In the genomic region with DNA sequence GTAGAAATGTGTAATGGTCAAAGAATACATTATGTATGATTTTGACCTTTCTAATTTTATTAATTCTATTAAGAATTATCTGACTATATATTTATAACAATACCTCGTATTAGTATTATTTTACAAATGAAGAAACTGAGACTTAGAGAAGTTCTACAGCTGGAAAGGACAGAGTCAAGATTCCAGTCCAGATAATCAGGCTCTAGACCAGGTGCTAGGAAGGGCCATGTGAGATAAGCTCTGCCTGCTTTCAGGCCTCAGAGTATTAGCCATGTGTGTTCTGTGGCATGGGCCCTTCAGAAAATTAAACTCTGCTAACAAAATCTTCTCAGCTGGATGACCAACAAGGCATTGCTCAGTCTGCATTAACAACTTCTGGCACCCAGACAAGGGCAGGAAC, we compare ENCODE assay signal across 21 cellular contexts.
DNase-seq lines count a peak whose midpoint lies in the region; ATAC-seq, FAIRE-seq and TF ChIP-seq lines count a peak whose summit lies in the region.
"Had no signal": no experiment of that assay in that cellular context is flagged by ENCODE, and none has a peak within 500 bp of the region (broad histone marks: within the 10 kb centered on the region; RNA-seq: fewer than 3 reads in every experiment).

No MANE protein-coding gene starts in this region.

- H3K4ac ChIP-seq in neuronal stem cell (ENCODE audit: low read length) = no peak overlapping the region

- no peaks in the 10 kb centered on the region for H3K9me3 ChIP-seq in K562 (replicated peaks; ENCODE audit: control insufficient read depth, insufficient read depth, low read depth, low read length)
- H3K9me3 ChIP-seq in neuronal stem cell (replicated peaks in 1 of 2; ENCODE audit: control insufficient read depth in 2 of 2, insufficient read depth in 1 of 2, low read depth in 1 of 2, low read length in 2 of 2) = no peaks in the 10 kb centered on the region
- peaks cover 35% of the 10 kb centered on the region for H3K9me3 ChIP-seq in endodermal cell (ENCODE audit: control insufficient read depth, low read length)
- H3K9me3 ChIP-seq: HAP-1 had no signal

- peaks cover 22% of the 10 kb centered on the region for H3K9me3 Mint-ChIP-seq in endodermal cell

- H3K79me2 ChIP-seq in K562 (ENCODE audit: control insufficient read depth, insufficient read depth, low read length) = no peaks in the 10 kb centered on the region; the same call in 2 of the 3 replicates

- H2AK5ac ChIP-seq in neuronal stem cell (ENCODE audit: low read depth, low read length) = no peak overlapping the region

- intact Hi-C loops in K562 (cut with micrococcal nuclease) = no loop called here

- H3K23ac ChIP-seq in neuronal stem cell (ENCODE audit: low read depth, low read length, poor library complexity) = no peak overlapping the region

- peaks cover 3 to 8% of the 10 kb centered on the region in 2 experiments; a peak in 2 of 5 replicates for H3K4me1 ChIP-seq in K562 (replicated peaks in 1 of 2; ENCODE audit: control insufficient read depth in 2 of 2, insufficient read depth in 2 of 2, low read length in 2 of 2)
- no peaks in the 10 kb centered on the region for H3K4me1 ChIP-seq in neuronal stem cell (ENCODE audit: control insufficient read depth in 2 of 2, insufficient read depth in 1 of 2, low read depth in 1 of 2, low read length in 2 of 2)
- no peaks in the 10 kb centered on the region for H3K4me1 ChIP-seq in endodermal cell (ENCODE audit: control insufficient read depth, insufficient read depth, low read length)

- no peaks in the 10 kb centered on the region for H3K79me1 ChIP-seq in neuronal stem cell (ENCODE audit: low read depth, low read length)

- H3K27me3 ChIP-seq in K562 (ENCODE audit: control insufficient read depth in 2 of 2, insufficient read depth in 2 of 2, low read length in 2 of 2) = no peaks in the 10 kb centered on the region
- no peaks in the 10 kb centered on the region for H3K27me3 ChIP-seq in neuronal stem cell (ENCODE audit: control insufficient read depth in 3 of 3, insufficient read depth in 3 of 3, low read depth in 1 of 3, low read length in 3 of 3)
- H3K27me3 ChIP-seq in endodermal cell (ENCODE audit: control insufficient read depth, insufficient read depth, low read length, poor library complexity, severe bottlenecking) = no peaks in the 10 kb centered on the region
- H3K27me3 ChIP-seq: BLaER1 had no signal

- H3K9me1 ChIP-seq in K562 (ENCODE audit: control insufficient read depth, insufficient read depth, low read length) = no peaks in the 10 kb centered on the region

- H3K9ac ChIP-seq in K562 (ENCODE audit: insufficient read depth in 1 of 2, low read depth in 2 of 2, low read length in 2 of 2) (peak overlapping the region in 1 of 2 experiments; percentile 64; a peak in 1 of 4 replicates), neuronal stem cell (ENCODE audit: low read depth, low read length, poor library complexity) (no peak overlapping the region), endodermal cell (ENCODE audit: extremely low read depth, low read length, poor library complexity, severe bottlenecking) (no peak overlapping the region)
- H3K9ac ChIP-seq: BLaER1, GM23248 had no signal

- no peak overlapping the region for H4K8ac ChIP-seq in neuronal stem cell (ENCODE audit: low read depth, low read length)

- no peak overlapping the region for H3K4me3 Mint-ChIP-seq in endodermal cell
- H3K4me3 Mint-ChIP-seq: CD14-positive monocyte; CD4-positive, alpha-beta memory T cell had no signal

- no peak for TF ChIP-seq CTCF in K562 (IDR thresholded peaks at IDR 0.05 in 2 of 3, conservative IDR thresholded peaks at IDR 0.05 in 1 of 3; ENCODE audit: insufficient read depth in 2 of 3, low read depth in 1 of 3, low read length in 3 of 3)
- no peak for TF ChIP-seq CTCF in endodermal cell (conservative IDR thresholded peaks at IDR 0.05)

- H3K4me3 ChIP-seq in K562 (no peak overlapping the region), neuronal stem cell (ENCODE audit: low read length in 2 of 2) (no peak overlapping the region), endodermal cell (ENCODE audit: low read length) (no peak overlapping the region)
- H3K4me3 ChIP-seq: A549, BLaER1, GM23248, HAP-1 had no signal

- H2BK5ac ChIP-seq in neuronal stem cell (ENCODE audit: low read length) = no peak overlapping the region

- H4K20me1 ChIP-seq in K562 (replicated peaks; ENCODE audit: control insufficient read depth, insufficient read depth, low read length) = no peaks in the 10 kb centered on the region
- H4K20me1 ChIP-seq: BLaER1 had no signal

- H2BK120ac ChIP-seq in neuronal stem cell (ENCODE audit: low read depth, low read length) = no peak overlapping the region

- no peaks in the 10 kb centered on the region for H3K36me3 Mint-ChIP-seq in endodermal cell (ENCODE audit: low read depth)

- CTCF ChIA-PET in K562 (lab: Yijun Ruan, JAX; ENCODE audit: low intra/inter-chr PET ratio) = no interaction called here

- no peak overlapping the region for H2AFZ ChIP-seq in K562 (ENCODE audit: low read depth, low read length)
- no peak overlapping the region for H2AFZ ChIP-seq in neuronal stem cell (ENCODE audit: low read length)
- H2AFZ ChIP-seq: GM23248 had no signal

- H2BK12ac ChIP-seq in neuronal stem cell (ENCODE audit: low read length) = no peak overlapping the region

- POLR2A ChIA-PET in K562 (lab: Yijun Ruan, JAX) = interaction anchor here (0.8 kb wide), 1 partner anchor 890 kb away, joined by 3 read pairs; no protein-coding TSS in a partner anchor

- FAIRE-seq in K562 (lab: Jason Lieb, UNC) = no peak
- FAIRE-seq: G401.6, GM12892, GM18507 had no signal

- H3K27me3 Mint-ChIP-seq in endodermal cell (ENCODE audit: insufficient read depth) = no peaks in the 10 kb centered on the region

- H3K4me2 ChIP-seq in K562 (ENCODE audit: insufficient read depth, low read length) (no peak overlapping the region), neuronal stem cell (ENCODE audit: insufficient read depth, low read length, poor library complexity, severe bottlenecking) (no peak overlapping the region)
- H3K4me2 ChIP-seq: A549, BLaER1 had no signal

- no peak for TF ChIP-seq POLR2A in K562 (conservative IDR thresholded peaks at IDR 0.05)

- no peak overlapping the region for H4K91ac ChIP-seq in neuronal stem cell (ENCODE audit: low read depth, low read length, poor library complexity)

- no TSS peak for BruUV-seq in K562 (replicated peaks; lab: Mats Ljungman, UMichigan)

- 7% methylated on average over 1 of the region's 1 CpG for WGBS in K562 (ENCODE audit: insufficient coverage, low coverage, missing lambda C conversion rate)
- no CpG with 5 or more reads among the region's 1 CpG for WGBS in neuronal stem cell (ENCODE audit: extremely low coverage in 2 of 2, insufficient read length in 2 of 2, insufficient replicate concordance in 1 of 2), 2 donors
- no CpG with 5 or more reads among the region's 1 CpG for WGBS in endodermal cell (ENCODE audit: insufficient coverage in 1 of 2, insufficient read length in 1 of 2), 2 experiments

- DNase-seq in DMS53 (lab: John Stamatoyannopoulos, UW) = peak; percentile 57
- no peak for DNase-seq in DMS53 treated with DMSO at 0.1 percent for 48 hours (lab: John Stamatoyannopoulos, UW; ENCODE audit: unreplicated experiment)
- peak; percentile 84 for DNase-seq in NCI-H146 (lab: John Stamatoyannopoulos, UW)
- DNase-seq in K562 (ENCODE audit: extremely low read depth in 1 of 4, low spot score in 3 of 4) = no peak
- DNase-seq in ureter (ENCODE audit: low spot score) = no peak
- DNase-seq in neuronal stem cell (ENCODE audit: low spot score) = no peak
- no peak for DNase-seq in endodermal cell
- DNase-seq: AML-193; CD4-positive, alpha-beta memory T cell; DND-41; GM23248; KBM-7 had no signal

- H3K4me1 Mint-ChIP-seq in endodermal cell = no peaks in the 10 kb centered on the region

- H3K36me3 ChIP-seq in K562 (ENCODE audit: control insufficient read depth, insufficient read depth, low read length) (no peaks in the 10 kb centered on the region), neuronal stem cell (replicated peaks in 1 of 2; ENCODE audit: control insufficient read depth in 2 of 2, insufficient read depth in 2 of 2, low read length in 2 of 2) (no peaks in the 10 kb centered on the region), endodermal cell (ENCODE audit: control insufficient read depth, insufficient read depth, low read length) (no peaks in the 10 kb centered on the region)
- H3K36me3 ChIP-seq: BLaER1, HAP-1 had no signal

- no peak overlapping the region for H3K14ac ChIP-seq in neuronal stem cell (ENCODE audit: low read length)

- H3K27ac ChIP-seq in K562 (ENCODE audit: extremely low read depth, low read depth, low read length) (no peak overlapping the region), neuronal stem cell (replicated peaks; ENCODE audit: low read length) (no peak overlapping the region), endodermal cell (ENCODE audit: low read depth, low read length) (no peak overlapping the region)
- H3K27ac ChIP-seq: 22Rv1, BLaER1, GM23248, HL-60 had no signal

- no peak overlapping the region for H2BK15ac ChIP-seq in neuronal stem cell (ENCODE audit: low read length)

- H3K18ac ChIP-seq in neuronal stem cell (ENCODE audit: low read length) = no peak overlapping the region

- H3K27ac Mint-ChIP-seq in endodermal cell = no peak overlapping the region
- H3K27ac Mint-ChIP-seq: CD14-positive monocyte; CD4-positive, alpha-beta memory T cell had no signal

- no peak for TF ChIP-seq RAD21 in K562 (CRISPR knock-in tag; conservative IDR thresholded peaks at IDR 0.05 in 1 of 2, IDR thresholded peaks at IDR 0.05 in 1 of 2)

- in situ Hi-C loops in K562 (cut with MboI) = no loop called here

- no peak for TF ChIP-seq EP300 in K562 (IDR thresholded peaks at IDR 0.05; ENCODE audit: low read length)

- ATAC-seq in K562 = no peak; the same call in 2 of the 3 replicates
- ATAC-seq: A549 had no signal

TF ChIP-seq in K562, 482 proteins besides CTCF, POLR2A, EP300 and RAD21 (continues in another document):
- TF ChIP-seq HOMEZ (CRISPR knock-in tag; IDR thresholded peaks at IDR 0.05) = no peak
- peak; percentile 50 for TF ChIP-seq CBFA2T2 (conservative IDR thresholded peaks at IDR 0.05)
- peak; percentile 54; the same call in 1 of the 2 replicates for TF ChIP-seq DPF2 (IDR thresholded peaks at IDR 0.05)
- peak; percentile 37; the same call in 1 of the 2 replicates for TF ChIP-seq TCF3 (CRISPR knock-in tag; IDR thresholded peaks at IDR 0.05)
- TF ChIP-seq RBFOX2 (IDR thresholded peaks at IDR 0.05; ENCODE audit: low read depth, low read length) = no peak
- TF ChIP-seq CBFA2T3 (IDR thresholded peaks at IDR 0.05) = peak; percentile 62
- TF ChIP-seq ARID1B (IDR thresholded peaks at IDR 0.05) = peak; percentile 56

Comparison
In these comparisons a context has a peak if more than half of its experiments do, and no peak if none do; other contexts are left out.
1. DNase-seq: peak in DMS53 (single experiment) and NCI-H146 (single experiment); none in DMS53 treated with DMSO at 0.1 percent for 48 hours (single experiment), K562 (0 of 4), ureter (single experiment), neuronal stem cell (single experiment) and endodermal cell (single experiment).